Comparison of ENCODE assay signal across 17 cellular contexts in genomic region chr20:43991982-43992381, GRCh38.
DNase-seq lines count a peak whose midpoint lies in the region; ATAC-seq, FAIRE-seq and TF ChIP-seq lines count a peak whose summit lies in the region.
"Had no signal": no experiment of that assay in that cellular context is flagged by ENCODE, and none has a peak within 500 bp of the region (broad histone marks: within the 10 kb centered on the region; RNA-seq: fewer than 3 reads in every experiment).

No MANE protein-coding gene starts in this region.

- H3K9ac ChIP-seq in IMR-90 (ENCODE audit: low read depth, low read length), result no peak overlapping the region
- no peak overlapping the region for H3K9ac ChIP-seq in GM12878 (ENCODE audit: control insufficient read depth, insufficient read depth, low read length)
- H3K9ac ChIP-seq in mesenchymal stem cell (ENCODE audit: low read length), result no peak overlapping the region
- H3K9ac ChIP-seq: GM23248 had no signal

- intact Hi-C loops in IMR-90 (cut with micrococcal nuclease), result no loop called here
- intact Hi-C loops in GM12878 (cut with micrococcal nuclease; ENCODE audit: unreplicated experiment), result no loop called here

- H3K36me3 ChIP-seq in IMR-90 (ENCODE audit: control insufficient read depth, insufficient read depth, low read length) (0 out of 2 replicates have a peak, but pooled peaks cover 2% of the 10 kb centered on the region), GM12878 (ENCODE audit: control insufficient read depth in 2 of 2, insufficient read depth in 2 of 2, low read length in 1 of 2) (no peaks in the 10 kb centered on the region; a peak in 1 of 4 replicates), mesenchymal stem cell (ENCODE audit: control insufficient read depth in 1 of 2, insufficient read depth in 2 of 2, low read depth in 1 of 2, low read length in 2 of 2) (no peaks in the 10 kb centered on the region)

- H2BK120ac ChIP-seq in IMR-90 (ENCODE audit: low read depth, low read length) (no peak overlapping the region), mesenchymal stem cell (ENCODE audit: low read depth, low read length) (no peak overlapping the region)

- no peak overlapping the region for H3K4me2 ChIP-seq in IMR-90 (ENCODE audit: low read depth, low read length)
- H3K4me2 ChIP-seq in GM12878 (ENCODE audit: control insufficient read depth, insufficient read depth), result no peak overlapping the region
- H3K4me2 ChIP-seq in mesenchymal stem cell (ENCODE audit: low read length, poor library complexity, severe bottlenecking), result no peak overlapping the region

- 100% methylated on average over 5 of the region's 11 CpGs; no CpG with 5 or more reads in 1 of the 2 experiments for WGBS in IMR-90 (ENCODE audit: extremely low coverage in 2 of 2, insufficient read length in 1 of 2), 2 experiments
- WGBS in GM12878 (ENCODE audit: insufficient coverage, insufficient replicate concordance, low lambda C conversion rate, missing lambda C conversion rate), result 90% methylated on average over 11 of the region's 11 CpGs
- WGBS in mesenchymal stem cell, result 91% methylated on average over 11 of the region's 11 CpGs

- H4K91ac ChIP-seq in IMR-90 (ENCODE audit: insufficient read depth, low read depth, low read length), result no peak overlapping the region
- peak overlapping the region; percentile 43 for H4K91ac ChIP-seq in mesenchymal stem cell (ENCODE audit: low read length)

- H3K23ac ChIP-seq in IMR-90 (ENCODE audit: low read depth, low read length) (no peak overlapping the region), mesenchymal stem cell (ENCODE audit: low read length in 2 of 2) (no peak overlapping the region)

- POLR2A ChIA-PET in IMR-90 (lab: Charles Lee; ENCODE audit: unreplicated experiment), result no interaction called here
- POLR2A ChIA-PET in GM12878 (lab: Charles Lee), result no interaction called here

- H2BK12ac ChIP-seq in mesenchymal stem cell (ENCODE audit: low read length in 2 of 2), result peak overlapping the region in 1 of 2 experiments; percentile 32

- no peak for TF ChIP-seq EP300 in GM12878 (IDR thresholded peaks at IDR 0.05; ENCODE audit: borderline replicate concordance in 1 of 2, control insufficient read depth in 1 of 2, low read depth in 2 of 2, low read length in 2 of 2)

- H3K4me1 ChIP-seq in IMR-90 (ENCODE audit: control insufficient read depth, insufficient read depth, low read length) (peaks cover 8% of the 10 kb centered on the region; the same call in 1 of the 2 replicates), GM12878 (ENCODE audit: control insufficient read depth, insufficient read depth, low read length) (peaks cover 4% of the 10 kb centered on the region), mesenchymal stem cell (ENCODE audit: control insufficient read depth, insufficient read depth, low read depth, low read length) (no peaks in the 10 kb centered on the region)

- H2BK5ac ChIP-seq in IMR-90 (ENCODE audit: low read depth, low read length, poor library complexity, severe bottlenecking) (no peak overlapping the region), mesenchymal stem cell (ENCODE audit: low read depth, low read length, poor library complexity, severe bottlenecking) (no peak overlapping the region)

- peak overlapping the region; percentile 39 for H2AK9ac ChIP-seq in IMR-90 (replicated peaks; ENCODE audit: low read depth, low read length, poor library complexity)

- H2BK20ac ChIP-seq in IMR-90 (ENCODE audit: low read depth, low read length), result no peak overlapping the region

- no peaks in the 10 kb centered on the region for H3K79me2 ChIP-seq in GM12878 (ENCODE audit: control insufficient read depth, insufficient read depth, low read length)

- RAD21 ChIA-PET in GM12878 (lab: Charles Lee; ENCODE audit: unreplicated experiment), result no interaction called here

- peaks cover 2% of the 10 kb centered on the region; the same call in 1 of the 2 replicates for H3K9me3 ChIP-seq in IMR-90 (ENCODE audit: control insufficient read depth, insufficient read depth, low read length)
- no peaks in the 10 kb centered on the region; the same call in 2 of the 3 replicates for H3K9me3 ChIP-seq in GM12878 (replicated peaks; ENCODE audit: control insufficient read depth, insufficient read depth, low read length)
- H3K9me3 ChIP-seq in mesenchymal stem cell (ENCODE audit: control insufficient read depth, low read length), result no peaks in the 10 kb centered on the region

- no peak overlapping the region for H2AFZ ChIP-seq in IMR-90 (replicated peaks; ENCODE audit: low read length, poor library complexity)
- no peak overlapping the region for H2AFZ ChIP-seq in GM12878 (ENCODE audit: control insufficient read depth, low read depth, low read length)
- no peak overlapping the region for H2AFZ ChIP-seq in mesenchymal stem cell (ENCODE audit: low read depth, low read length)
- H2AFZ ChIP-seq: GM23248 had no signal

- TF ChIP-seq CTCF in IMR-90 (conservative IDR thresholded peaks at IDR 0.05; ENCODE audit: low read depth, low read length), result no peak
- TF ChIP-seq CTCF in GM12878 (IDR thresholded peaks at IDR 0.05 in 2 of 3, conservative IDR thresholded peaks at IDR 0.05 in 1 of 3; ENCODE audit: control insufficient read depth in 2 of 3, extremely low read depth in 1 of 3, insufficient read depth in 1 of 3, low read depth in 3 of 3, low read length in 3 of 3), result no peak

- no peak overlapping the region for H3K27ac ChIP-seq in IMR-90 (ENCODE audit: insufficient read depth, low read length)
- no peak overlapping the region for H3K27ac ChIP-seq in GM12878 (ENCODE audit: control insufficient read depth, insufficient read depth)
- H3K27ac ChIP-seq in mesenchymal stem cell (ENCODE audit: low read length, poor library complexity, severe bottlenecking), result no peak overlapping the region
- H3K27ac ChIP-seq: GM23248 had no signal

- H3K4ac ChIP-seq in IMR-90 (ENCODE audit: low read depth, low read length) (no peak overlapping the region), mesenchymal stem cell (ENCODE audit: low read depth in 1 of 2, low read length in 2 of 2) (no peak overlapping the region)

- H3K9me1 ChIP-seq in IMR-90 (ENCODE audit: insufficient read depth, low read length), result peaks cover 34% of the 10 kb centered on the region

- H3K14ac ChIP-seq in IMR-90 (replicated peaks; ENCODE audit: low read depth, low read length) (no peak overlapping the region), mesenchymal stem cell (ENCODE audit: low read length in 2 of 2) (no peak overlapping the region)

- H4K5ac ChIP-seq in IMR-90 (ENCODE audit: low read depth, low read length), result no peak overlapping the region

- ATAC-seq in IMR-90 (ENCODE audit: low read depth) (no peak), GM12878 (no peak), HG03432 (IDR thresholded peaks at IDR 0.05; ENCODE audit: unreplicated experiment) (no peak)

- TF ChIP-seq RAD21 in IMR-90 (IDR thresholded peaks at IDR 0.05; ENCODE audit: low read length) (no peak), GM12878 (IDR thresholded peaks at IDR 0.05; ENCODE audit: insufficient read depth, low read depth, low read length) (no peak)

- CTCF ChIA-PET in IMR-90 (lab: Yijun Ruan, JAX) (no interaction called here), GM12878 (lab: Yijun Ruan, JAX) (no interaction called here)

- no peak overlapping the region for H3K56ac ChIP-seq in IMR-90 (ENCODE audit: extremely low read depth, insufficient read depth, low read length)

- DNase-seq in IMR-90 (no peak), GM12878 (ENCODE audit: low read depth, low spot score) (no peak), mesenchymal stem cell (no peak), GDM1 (lab: John Stamatoyannopoulos, UW) (no peak)
- no peak for DNase-seq in activated CD4-positive, alpha-beta T cell treated with anti-CD3 and anti-CD28 coated beads for 1 hour
- DNase-seq: C1 segment of cervical spinal cord; Calu3; CD4-positive, alpha-beta memory T cell; COR-L47; DMS53; DMS79 treated with DMSO at 0.1 percent for 48 hours; GM23248; H7; HCEC 1CT had no signal

- H2AK5ac ChIP-seq in IMR-90 (ENCODE audit: low read depth, low read length), result 0 out of 2 replicates have a peak overlapping the region, but pooled peaks have one; percentile 46
- no peak overlapping the region for H2AK5ac ChIP-seq in mesenchymal stem cell (ENCODE audit: low read length, severe bottlenecking)

- H3K4me3 ChIP-seq in IMR-90 (ENCODE audit: insufficient read depth, low read depth, low read length), result no peak overlapping the region
- no peak overlapping the region for H3K4me3 ChIP-seq in GM12878
- no peak overlapping the region for H3K4me3 ChIP-seq in mesenchymal stem cell (ENCODE audit: insufficient read depth in 1 of 2, low read depth in 1 of 2, low read length in 2 of 2)
- H3K4me3 ChIP-seq: GM23248 had no signal

- H3K27me3 ChIP-seq in IMR-90 (ENCODE audit: control insufficient read depth, insufficient read depth, low read length) (no peaks in the 10 kb centered on the region), GM12878 (replicated peaks in 1 of 2; ENCODE audit: control insufficient read depth in 2 of 2, insufficient read depth in 2 of 2, low read length in 1 of 2) (no peaks in the 10 kb centered on the region), mesenchymal stem cell (ENCODE audit: control insufficient read depth in 1 of 2, insufficient read depth in 1 of 2, low read length in 2 of 2) (peaks cover 0 to 10% of the 10 kb centered on the region in 2 experiments)

- SMC1A ChIA-PET in GM12878 (lab: Charles Lee; ENCODE audit: uncharacterized antibody, unreplicated experiment), result no interaction called here

- in situ Hi-C loops in IMR-90 (cut with MboI; ENCODE audit: low sequenced_read_pairs) (no loop called here), GM12878 (cut with MboI) (no loop called here)

- dilution Hi-C loops in IMR-90 (cut with HindIII; ENCODE audit: low sequenced_read_pairs, unreplicated experiment), result no loop called here

- H2BK15ac ChIP-seq in IMR-90 (ENCODE audit: low read depth, low read length), result no peak overlapping the region
- H2BK15ac ChIP-seq in mesenchymal stem cell (ENCODE audit: low read depth, poor library complexity, severe bottlenecking), result no peak overlapping the region

- no peak for TF ChIP-seq POLR2A in IMR-90 (IDR thresholded peaks at IDR 0.05; ENCODE audit: low read depth, low read length)
- no peak for TF ChIP-seq POLR2A in GM12878 (IDR thresholded peaks at IDR 0.05; ENCODE audit: low read depth, low read length)

- no peak for FAIRE-seq in GM12878 (lab: Jason Lieb, UNC)
- FAIRE-seq: GM19239, H1 had no signal

- H4K20me1 ChIP-seq in IMR-90 (ENCODE audit: insufficient read depth, low read length) (peaks cover 29% of the 10 kb centered on the region; the same call in 1 of the 2 replicates), GM12878 (ENCODE audit: control insufficient read depth, insufficient read depth) (no peaks in the 10 kb centered on the region)

- H4K8ac ChIP-seq in IMR-90 (ENCODE audit: low read depth in 2 of 2, low read length in 2 of 2) (no peak overlapping the region), mesenchymal stem cell (ENCODE audit: low read length) (no peak overlapping the region)

- H3K18ac ChIP-seq in IMR-90 (ENCODE audit: low read depth, low read length), result no peak overlapping the region
- no peak overlapping the region for H3K18ac ChIP-seq in mesenchymal stem cell (ENCODE audit: low read depth in 1 of 2, low read length in 2 of 2)

- BruUV-seq in IMR-90 (replicated peaks; lab: Mats Ljungman, UMichigan) (no TSS peak), GM12878 (replicated peaks; lab: Mats Ljungman, UMichigan) (no TSS peak)

- H3K79me1 ChIP-seq in IMR-90 (ENCODE audit: low read depth in 1 of 2, low read length in 2 of 2), result peaks cover 27 to 77% of the 10 kb centered on the region in 2 experiments
- H3K79me1 ChIP-seq in mesenchymal stem cell (replicated peaks; ENCODE audit: low read length, poor library complexity, severe bottlenecking), result no peaks in the 10 kb centered on the region
